In genomic region chr14:34436960-34437728, GRCh38 we compare ENCODE assay signal across 1 cellular context.
TF ChIP-seq lines count a peak whose summit lies in the region.

No MANE protein-coding gene starts in this region.

TF ChIP-seq in HepG2, 621 proteins besides CTCF, POLR2A, EP300 and RAD21 (continued from another document and continues in another):
- TF ChIP-seq PAXIP1 (CRISPR knock-in tag; conservative IDR thresholded peaks at IDR 0.05) (0 out of 2 replicates have a peak, but pooled peaks have one; percentile 32), ZNF672 (CRISPR knock-in tag; IDR thresholded peaks at IDR 0.05) (no peak), CAMTA2 (CRISPR knock-in tag; IDR thresholded peaks at IDR 0.05; ENCODE audit: borderline replicate concordance) (no peak), KLF13 (CRISPR knock-in tag; IDR thresholded peaks at IDR 0.05) (no peak), HCFC1 (IDR thresholded peaks at IDR 0.05; ENCODE audit: low read depth, low read length) (no peak), MTF2 (CRISPR knock-in tag; IDR thresholded peaks at IDR 0.05; ENCODE audit: borderline replicate concordance) (no peak), BCL6 (CRISPR knock-in tag; IDR thresholded peaks at IDR 0.05) (peak; percentile 29; the same call in 1 of the 2 replicates), NFE2L1 (CRISPR knock-in tag; IDR thresholded peaks at IDR 0.05; ENCODE audit: borderline replicate concordance) (no peak), ZNF546 (CRISPR knock-in tag; conservative IDR thresholded peaks at IDR 0.05) (no peak), ZNF557 (CRISPR knock-in tag; IDR thresholded peaks at IDR 0.05) (no peak), CEBPG (CRISPR knock-in tag; IDR thresholded peaks at IDR 0.05) (no peak), ZNF556 (CRISPR knock-in tag; IDR thresholded peaks at IDR 0.05; ENCODE audit: borderline replicate concordance) (no peak), MAFF (IDR thresholded peaks at IDR 0.05; ENCODE audit: low read depth, low read length) (0 out of 2 replicates have a peak, but pooled peaks have one; percentile 35), ZNF143 (CRISPR knock-in tag; IDR thresholded peaks at IDR 0.05) (no peak), TAF15 (IDR thresholded peaks at IDR 0.05; ENCODE audit: low read depth, low read length, poor library complexity, severe bottlenecking) (no peak), GATA4 (IDR thresholded peaks at IDR 0.05; ENCODE audit: borderline replicate concordance, low read depth) (no peak), DNMT1 (CRISPR knock-in tag; IDR thresholded peaks at IDR 0.05) (no peak), ZNF629 (CRISPR knock-in tag; conservative IDR thresholded peaks at IDR 0.05) (no peak), BRF2 (CRISPR knock-in tag; IDR thresholded peaks at IDR 0.05) (no peak), AHR (CRISPR knock-in tag; IDR thresholded peaks at IDR 0.05) (no peak; the same call in 1 of the 2 replicates), IKZF1 (IDR thresholded peaks at IDR 0.05) (no peak), ZSCAN12 (CRISPR knock-in tag; IDR thresholded peaks at IDR 0.05) (no peak; the same call in 1 of the 2 replicates), ZNF710 (CRISPR knock-in tag; IDR thresholded peaks at IDR 0.05; ENCODE audit: borderline replicate concordance) (peak; percentile 83; the same call in 1 of the 2 replicates), STAT6 (CRISPR knock-in tag; IDR thresholded peaks at IDR 0.05; ENCODE audit: borderline replicate concordance) (no peak), ZBTB8A (CRISPR knock-in tag; IDR thresholded peaks at IDR 0.05; ENCODE audit: borderline replicate concordance, low read depth) (no peak), ZFP82 (CRISPR knock-in tag; IDR thresholded peaks at IDR 0.05; ENCODE audit: borderline replicate concordance) (no peak), TEAD3 (CRISPR knock-in tag; optimal IDR thresholded peaks at IDR 0.05; ENCODE audit: borderline replicate concordance) (peak; percentile 58), LRRFIP1 (CRISPR knock-in tag; conservative IDR thresholded peaks at IDR 0.05) (0 out of 2 replicates have a peak, but pooled peaks have one; percentile 59), KAT7 (CRISPR knock-in tag; IDR thresholded peaks at IDR 0.05; ENCODE audit: borderline replicate concordance) (no peak), ZNF878 (CRISPR knock-in tag; IDR thresholded peaks at IDR 0.05) (0 out of 2 replicates have a peak, but pooled peaks have one; percentile 26), ARID5B (CRISPR knock-in tag; IDR thresholded peaks at IDR 0.05) (peak; percentile 77), ZFX (CRISPR knock-in tag; IDR thresholded peaks at IDR 0.05; ENCODE audit: low read depth) (no peak), ARID3A (IDR thresholded peaks at IDR 0.05; ENCODE audit: low read depth, low read length) (peak; percentile 66; the same call in 1 of the 2 replicates), U2AF1 (optimal IDR thresholded peaks at IDR 0.05; ENCODE audit: low read depth, low read length) (no peak), ZBTB14 (CRISPR knock-in tag; IDR thresholded peaks at IDR 0.05) (no peak), HMG20A (CRISPR knock-in tag; IDR thresholded peaks at IDR 0.05; ENCODE audit: borderline replicate concordance) (peak; percentile 11; the same call in 1 of the 2 replicates), ZNF205 (CRISPR knock-in tag; IDR thresholded peaks at IDR 0.05) (no peak), GATAD2A (CRISPR knock-in tag; IDR thresholded peaks at IDR 0.05) (peak; percentile 56), ZNF251 (CRISPR knock-in tag; IDR thresholded peaks at IDR 0.05) (no peak), BRD4 (CRISPR knock-in tag; IDR thresholded peaks at IDR 0.05) (no peak), THRA (CRISPR knock-in tag; IDR thresholded peaks at IDR 0.05; ENCODE audit: borderline replicate concordance) (no peak), TCF7 (IDR thresholded peaks at IDR 0.05; ENCODE audit: low read depth) (no peak), ARNTL (CRISPR knock-in tag; IDR thresholded peaks at IDR 0.05) (no peak), ZNF230 (CRISPR knock-in tag; IDR thresholded peaks at IDR 0.05) (no peak)
